ENCODE assay signal across 21 cellular contexts in the genomic region with DNA sequence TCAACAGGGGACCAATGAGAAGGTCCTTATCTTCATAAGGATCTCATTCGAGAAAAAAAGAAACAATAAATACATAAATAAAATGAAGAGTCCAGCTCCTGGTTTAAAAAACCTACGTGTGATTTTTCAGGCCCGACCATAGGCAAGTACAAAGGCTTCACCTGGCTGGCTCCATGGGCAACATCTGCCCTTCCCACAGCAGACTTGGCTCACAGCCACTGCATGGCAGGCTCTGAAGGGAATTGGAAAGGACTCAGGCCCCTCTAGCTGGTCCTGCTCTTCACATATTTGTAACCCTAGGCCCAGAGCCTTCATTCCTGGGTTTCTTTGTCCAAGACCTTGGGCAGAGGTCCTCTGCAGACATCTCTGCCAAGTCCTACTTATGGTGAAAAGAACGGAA.
"Had no signal": no experiment of that assay in that cellular context is flagged by ENCODE, and none has a peak within 500 bp of the region (broad histone marks: within the 10 kb centered on the region; RNA-seq: fewer than 3 reads in every experiment).

No MANE protein-coding gene starts in this region.

- H3K4me1 Mint-ChIP-seq: activated B cell treated with CpG ODN at 0.5 μM for 24 hours; activated CD4-positive, alpha-beta memory T cell treated with anti-CD3 and anti-CD28 coated beads, Interleukin-2, amount 10 ng/mL, durations not matched to agents 7 days and 5 days; activated naive CD8-positive, alpha-beta T cell treated with anti-CD3 and anti-CD28 coated beads, Interleukin-2, amount 10 ng/mL, durations not matched to agents 7 days and 5 days; activated T-helper 17 cell treated with anti-CD3 and anti-CD28 coated beads, Interleukin-2, amount 50 U/mL, for 72 hours had no signal

- H3K4me1 ChIP-seq: colonic mucosa, psoas muscle had no signal

- H3K27ac ChIP-seq: colonic mucosa, psoas muscle, upper lobe of left lung had no signal

- H3K4me3 Mint-ChIP-seq: activated B cell treated with CpG ODN at 0.5 μM for 24 hours; activated CD4-positive, alpha-beta memory T cell treated with anti-CD3 and anti-CD28 coated beads, Interleukin-2, amount 10 ng/mL, durations not matched to agents 7 days and 5 days; activated naive CD8-positive, alpha-beta T cell treated with anti-CD3 and anti-CD28 coated beads, Interleukin-2, amount 10 ng/mL, durations not matched to agents 7 days and 5 days; activated T-helper 17 cell treated with anti-CD3 and anti-CD28 coated beads, Interleukin-2, amount 50 U/mL, for 72 hours; brain had no signal

- H3K36me3 Mint-ChIP-seq: activated naive CD8-positive, alpha-beta T cell treated with anti-CD3 and anti-CD28 coated beads, Interleukin-2, amount 10 ng/mL, durations not matched to agents 7 days and 5 days; brain had no signal

- H3K9me3 Mint-ChIP-seq: activated B cell treated with CpG ODN at 0.5 μM for 24 hours; activated CD4-positive, alpha-beta memory T cell treated with anti-CD3 and anti-CD28 coated beads, Interleukin-2, amount 10 ng/mL, durations not matched to agents 7 days and 5 days; activated T-helper 17 cell treated with anti-CD3 and anti-CD28 coated beads, Interleukin-2, amount 50 U/mL, for 72 hours had no signal

- H3K36me3 ChIP-seq: colonic mucosa, upper lobe of left lung had no signal

- DNase-seq: activated B cell treated with CpG ODN at 0.5 μM for 24 hours; activated CD4-positive, alpha-beta memory T cell treated with anti-CD3 and anti-CD28 coated beads, Interleukin-2, amount 10 ng/mL, durations not matched to agents 7 days and 5 days; activated CD4-positive, alpha-beta T cell treated with anti-CD3 and anti-CD28 coated beads for 4 hours; activated naive CD4-positive, alpha-beta T cell treated with Interleukin-2 at 50 U/mL for 16 hours; activated naive CD8-positive, alpha-beta T cell treated with anti-CD3 and anti-CD28 coated beads, Interleukin-2, amount 10 ng/mL, durations not matched to agents 7 days and 5 days; activated T-cell treated with anti-CD3 and anti-CD28 coated beads, Interleukin-2, amount 50 U/mL, for 1 hour; central memory CD4-positive, alpha-beta T cell; colonic mucosa; foreskin melanocyte; islet precursor cell; mammary epithelial cell; midbrain; psoas muscle; right cardiac atrium; stimulated activated CD4-positive, alpha-beta T cell treated with anti-CD3 and anti-CD28 coated beads, Interleukin-2, amount 100 ng/mL, for 24 hours; stimulated activated naive CD8-positive, alpha-beta T cell treated with anti-CD3 and anti-CD28 coated beads, Interleukin-15, Interleukin-2, amounts not matched to agents 100 U/mL and 50 U/mL, for 24 hours; T-helper 9 cell; upper lobe of left lung had no signal

- H3K4me3 ChIP-seq: colonic mucosa, psoas muscle, upper lobe of left lung had no signal

- H3K27me3 Mint-ChIP-seq: activated B cell treated with CpG ODN at 0.5 μM for 24 hours; activated CD4-positive, alpha-beta memory T cell treated with anti-CD3 and anti-CD28 coated beads, Interleukin-2, amount 10 ng/mL, durations not matched to agents 7 days and 5 days; activated naive CD8-positive, alpha-beta T cell treated with anti-CD3 and anti-CD28 coated beads, Interleukin-2, amount 10 ng/mL, durations not matched to agents 7 days and 5 days; brain had no signal

- H3K27ac Mint-ChIP-seq: activated B cell treated with CpG ODN at 0.5 μM for 24 hours; activated CD4-positive, alpha-beta memory T cell treated with anti-CD3 and anti-CD28 coated beads, Interleukin-2, amount 10 ng/mL, durations not matched to agents 7 days and 5 days; activated naive CD8-positive, alpha-beta T cell treated with anti-CD3 and anti-CD28 coated beads, Interleukin-2, amount 10 ng/mL, durations not matched to agents 7 days and 5 days; activated T-helper 17 cell treated with anti-CD3 and anti-CD28 coated beads, Interleukin-2, amount 50 U/mL, for 72 hours had no signal

- H3K27me3 ChIP-seq: colonic mucosa, upper lobe of left lung had no signal

- ATAC-seq: activated T-helper 17 cell treated with anti-CD3 and anti-CD28 coated beads, Interleukin-2, amount 50 U/mL, for 72 hours; left lobe of liver; psoas muscle; stimulated activated naive CD8-positive, alpha-beta T cell treated with anti-CD3 and anti-CD28 coated beads, Interleukin-15, Interleukin-2, amounts not matched to agents 100 U/mL and 50 U/mL, for 24 hours had no signal

- H3K9me3 ChIP-seq: colonic mucosa, psoas muscle, upper lobe of left lung had no signal
